Comparison of ENCODE assay signal across 19 cellular contexts in genomic region chr1:214472362-214472761, GRCh38.
A peak's percentile ranks its signal among the peaks of the same experiment; 100 is the strongest.
DNase-seq lines count a peak whose midpoint lies in the region; ATAC-seq and TF ChIP-seq lines count a peak whose summit lies in the region.
"Had no signal": no experiment of that assay in that cellular context is flagged by ENCODE, and none has a peak within 500 bp of the region (broad histone marks: within the 10 kb centered on the region; RNA-seq: fewer than 3 reads in every experiment).

No MANE protein-coding gene starts in this region.

- H3K27ac ChIP-seq in GM23338 (ENCODE audit: low read depth) = peak overlapping the region; percentile 17; the same call in 1 of the 2 replicates
- H3K27ac ChIP-seq: BLaER1 treated with 17β-estradiol and CSF1 and Interleukin-3, amounts not matched to agents 10 nM and 100 nM; thoracic aorta had no signal

- H3K27ac Mint-ChIP-seq in GM23338 = no peak overlapping the region
- H3K27ac Mint-ChIP-seq in WTC11 = peak overlapping the region; percentile 80

- POLR2A ChIA-PET in WTC11 (lab: Charles Lee) = no interaction called here

- H3K4me1 Mint-ChIP-seq in GM23338 (peaks cover 57% of the 10 kb centered on the region), WTC11 (peaks cover 74% of the 10 kb centered on the region)

- H2AFZ ChIP-seq in GM23338 = no peak overlapping the region

- peaks cover 66% of the 10 kb centered on the region for H3K4me1 ChIP-seq in GM23338 (ENCODE audit: insufficient read depth)

- H3K79me2 ChIP-seq in GM23338 (replicated peaks; ENCODE audit: insufficient read depth) = peaks cover 96% of the 10 kb centered on the region

- no peaks in the 10 kb centered on the region for H3K36me3 ChIP-seq in GM23338 (ENCODE audit: insufficient read depth)
- H3K36me3 ChIP-seq: BLaER1 treated with 17β-estradiol and CSF1 and Interleukin-3, amounts not matched to agents 10 nM and 100 nM; thoracic aorta had no signal

- no peak overlapping the region for H3K4me3 Mint-ChIP-seq in GM23338
- no peak overlapping the region for H3K4me3 Mint-ChIP-seq in WTC11

- H3K36me3 Mint-ChIP-seq in GM23338 (ENCODE audit: low read depth) = no peaks in the 10 kb centered on the region; the same call in 2 of the 3 replicates
- no peaks in the 10 kb centered on the region for H3K36me3 Mint-ChIP-seq in WTC11

- no peaks in the 10 kb centered on the region for H3K9me2 ChIP-seq in GM23338 (ENCODE audit: insufficient read depth)

- CTCF ChIA-PET in WTC11 (lab: Charles Lee) = interaction anchor here (1.4 to 2.1 kb wide), 4 partner anchors 24 to 140 kb away, joined by 4 to 9 read pairs (median 5); partner anchors contain the start of gene PTPN14

- no peak overlapping the region for H3K4me3 ChIP-seq in GM23338
- H3K4me3 ChIP-seq: BLaER1 treated with 17β-estradiol and CSF1 and Interleukin-3, amounts not matched to agents 10 nM and 100 nM; thoracic aorta had no signal

- no peak for DNase-seq in GM23338 (ENCODE audit: low spot score)
- DNase-seq in WTC11 (ENCODE audit: low spot score) = no peak
- DNase-seq in fibroblast of peridontal ligament (ENCODE audit: extremely low read depth) = peak; percentile 63
- peak; percentile 59 for DNase-seq in renal cortical epithelial cell (ENCODE audit: low read depth)
- DNase-seq in NCI-H226 = no peak
- no peak for DNase-seq in MV-4-11 (lab: John Stamatoyannopoulos, UW)
- no peak for DNase-seq in activated CD4-positive, alpha-beta T cell treated with anti-CD3 and anti-CD28 coated beads for 4 hours
- DNase-seq: amniotic stem cell; DMS53; left cardiac atrium; MM.1S; NCI-H187 treated with DMSO at 0.1 percent for 48 hours; NCI-H510A treated with DMSO at 0.1 percent for 48 hours; occipital lobe; stimulated activated CD4-positive, alpha-beta T cell treated with anti-CD3 and anti-CD28 coated beads, Interleukin-4, amount 100 ng/mL, for 4 hours had no signal

- peaks cover 3% of the 10 kb centered on the region for H3K27me3 Mint-ChIP-seq in GM23338 (ENCODE audit: insufficient read depth, low read depth, poor library complexity)
- no peaks in the 10 kb centered on the region for H3K27me3 Mint-ChIP-seq in WTC11 (ENCODE audit: low read depth)

- no peak for ATAC-seq in GM23338
- ATAC-seq in WTC11 = no peak
- ATAC-seq in HG02981 (IDR thresholded peaks at IDR 0.05; ENCODE audit: unreplicated experiment) = no peak
- ATAC-seq: HCT116, left cardiac atrium had no signal

- no peaks in the 10 kb centered on the region; the same call in 2 of the 3 replicates for H3K9me3 Mint-ChIP-seq in GM23338
- no peaks in the 10 kb centered on the region for H3K9me3 Mint-ChIP-seq in WTC11

- H3K4me2 ChIP-seq in GM23338 = no peak overlapping the region
- H3K4me2 ChIP-seq: BLaER1 treated with 17β-estradiol and CSF1 and Interleukin-3, amounts not matched to agents 10 nM and 100 nM had no signal

- peaks cover 6% of the 10 kb centered on the region for H4K20me1 ChIP-seq in GM23338 (replicated peaks; ENCODE audit: insufficient read depth)
- H4K20me1 ChIP-seq: BLaER1 treated with 17β-estradiol and CSF1 and Interleukin-3, amounts not matched to agents 10 nM and 100 nM had no signal

- H3F3A ChIP-seq in GM23338 (replicated peaks; ENCODE audit: low read depth) = no peaks in the 10 kb centered on the region

- H3K27me3 ChIP-seq in GM23338 (ENCODE audit: insufficient read depth) = no peaks in the 10 kb centered on the region
- H3K27me3 ChIP-seq: BLaER1 treated with 17β-estradiol and CSF1 and Interleukin-3, amounts not matched to agents 10 nM and 100 nM had no signal

- TF ChIP-seq CTCF in GM23338 (conservative IDR thresholded peaks at IDR 0.05; ENCODE audit: low read depth in 2 of 2) (no peak), WTC11 (IDR thresholded peaks at IDR 0.05) (no peak)

TF ChIP-seq in GM23338, 12 proteins besides CTCF, POLR2A, EP300 and RAD21:
- TF ChIP-seq REST (IDR thresholded peaks at IDR 0.05; ENCODE audit: unreplicated experiment) = no peak
- TF ChIP-seq STAT1 (IDR thresholded peaks at IDR 0.05; ENCODE audit: unreplicated experiment) = no peak
- no peak for TF ChIP-seq NANOG (IDR thresholded peaks at IDR 0.05; ENCODE audit: borderline replicate concordance)
- TF ChIP-seq ZNF331 (CRISPR knock-in tag; IDR thresholded peaks at IDR 0.05; ENCODE audit: low read depth) = no peak

TF ChIP-seq in WTC11, 78 proteins besides CTCF, POLR2A, EP300 and RAD21:
- no peak for TF ChIP-seq ZNF219 (CRISPR knock-in tag; IDR thresholded peaks at IDR 0.05; ENCODE audit: borderline replicate concordance)
- no peak for TF ChIP-seq EMX1 (CRISPR knock-in tag; IDR thresholded peaks at IDR 0.05)
- TF ChIP-seq, protein P1, sequence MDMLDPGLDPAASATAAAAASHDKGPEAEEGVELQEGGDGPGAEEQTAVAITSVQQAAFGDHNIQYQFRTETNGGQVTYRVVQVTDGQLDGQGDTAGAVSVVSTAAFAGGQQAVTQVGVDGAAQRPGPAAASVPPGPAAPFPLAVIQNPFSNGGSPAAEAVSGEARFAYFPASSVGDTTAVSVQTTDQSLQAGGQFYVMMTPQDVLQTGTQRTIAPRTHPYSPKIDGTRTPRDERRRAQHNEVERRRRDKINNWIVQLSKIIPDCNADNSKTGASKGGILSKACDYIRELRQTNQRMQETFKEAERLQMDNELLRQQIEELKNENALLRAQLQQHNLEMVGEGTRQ (CRISPR knock-in tag; IDR thresholded peaks at IDR 0.05) = no peak
- TF ChIP-seq, protein P2, sequence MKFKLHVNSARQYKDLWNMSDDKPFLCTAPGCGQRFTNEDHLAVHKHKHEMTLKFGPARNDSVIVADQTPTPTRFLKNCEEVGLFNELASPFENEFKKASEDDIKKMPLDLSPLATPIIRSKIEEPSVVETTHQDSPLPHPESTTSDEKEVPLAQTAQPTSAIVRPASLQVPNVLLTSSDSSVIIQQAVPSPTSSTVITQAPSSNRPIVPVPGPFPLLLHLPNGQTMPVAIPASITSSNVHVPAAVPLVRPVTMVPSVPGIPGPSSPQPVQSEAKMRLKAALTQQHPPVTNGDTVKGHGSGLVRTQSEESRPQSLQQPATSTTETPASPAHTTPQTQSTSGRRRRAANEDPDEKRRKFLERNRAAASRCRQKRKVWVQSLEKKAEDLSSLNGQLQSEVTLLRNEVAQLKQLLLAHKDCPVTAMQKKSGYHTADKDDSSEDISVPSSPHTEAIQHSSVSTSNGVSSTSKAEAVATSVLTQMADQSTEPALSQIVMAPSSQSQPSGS (CRISPR knock-in tag; IDR thresholded peaks at IDR 0.05; ENCODE audit: borderline replicate concordance, low read depth) = no peak
- TF ChIP-seq GABPB1 (CRISPR knock-in tag; IDR thresholded peaks at IDR 0.05) = no peak
- TF ChIP-seq, protein P3, sequence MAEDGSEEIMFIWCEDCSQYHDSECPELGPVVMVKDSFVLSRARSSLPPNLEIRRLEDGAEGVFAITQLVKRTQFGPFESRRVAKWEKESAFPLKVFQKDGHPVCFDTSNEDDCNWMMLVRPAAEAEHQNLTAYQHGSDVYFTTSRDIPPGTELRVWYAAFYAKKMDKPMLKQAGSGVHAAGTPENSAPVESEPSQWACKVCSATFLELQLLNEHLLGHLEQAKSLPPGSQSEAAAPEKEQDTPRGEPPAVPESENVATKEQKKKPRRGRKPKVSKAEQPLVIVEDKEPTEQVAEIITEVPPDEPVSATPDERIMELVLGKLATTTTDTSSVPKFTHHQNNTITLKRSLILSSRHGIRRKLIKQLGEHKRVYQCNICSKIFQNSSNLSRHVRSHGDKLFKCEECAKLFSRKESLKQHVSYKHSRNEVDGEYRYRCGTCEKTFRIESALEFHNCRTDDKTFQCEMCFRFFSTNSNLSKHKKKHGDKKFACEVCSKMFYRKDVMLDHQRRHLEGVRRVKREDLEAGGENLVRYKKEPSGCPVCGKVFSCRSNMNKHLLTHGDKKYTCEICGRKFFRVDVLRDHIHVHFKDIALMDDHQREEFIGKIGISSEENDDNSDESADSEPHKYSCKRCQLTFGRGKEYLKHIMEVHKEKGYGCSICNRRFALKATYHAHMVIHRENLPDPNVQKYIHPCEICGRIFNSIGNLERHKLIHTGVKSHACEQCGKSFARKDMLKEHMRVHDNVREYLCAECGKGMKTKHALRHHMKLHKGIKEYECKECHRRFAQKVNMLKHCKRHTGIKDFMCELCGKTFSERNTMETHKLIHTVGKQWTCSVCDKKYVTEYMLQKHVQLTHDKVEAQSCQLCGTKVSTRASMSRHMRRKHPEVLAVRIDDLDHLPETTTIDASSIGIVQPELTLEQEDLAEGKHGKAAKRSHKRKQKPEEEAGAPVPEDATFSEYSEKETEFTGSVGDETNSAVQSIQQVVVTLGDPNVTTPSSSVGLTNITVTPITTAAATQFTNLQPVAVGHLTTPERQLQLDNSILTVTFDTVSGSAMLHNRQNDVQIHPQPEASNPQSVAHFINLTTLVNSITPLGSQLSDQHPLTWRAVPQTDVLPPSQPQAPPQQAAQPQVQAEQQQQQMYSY (CRISPR knock-in tag; IDR thresholded peaks at IDR 0.05) = no peak
- no peak for TF ChIP-seq NR2C2 (CRISPR knock-in tag; IDR thresholded peaks at IDR 0.05)

Comparison
In these comparisons a context has a peak if more than half of its experiments do, and no peak if none do; other contexts are left out.
1. DNase-seq: peak in fibroblast of peridontal ligament (single experiment) and renal cortical epithelial cell (single experiment); none in GM23338 (single experiment), WTC11 (single experiment), NCI-H226 (single experiment), MV-4-11 (single experiment) and activated CD4-positive, alpha-beta T cell treated with anti-CD3 and anti-CD28 coated beads for 4 hours (0 of 2).